Comparison of ENCODE assay signal across 1 cellular context in the genomic region with DNA sequence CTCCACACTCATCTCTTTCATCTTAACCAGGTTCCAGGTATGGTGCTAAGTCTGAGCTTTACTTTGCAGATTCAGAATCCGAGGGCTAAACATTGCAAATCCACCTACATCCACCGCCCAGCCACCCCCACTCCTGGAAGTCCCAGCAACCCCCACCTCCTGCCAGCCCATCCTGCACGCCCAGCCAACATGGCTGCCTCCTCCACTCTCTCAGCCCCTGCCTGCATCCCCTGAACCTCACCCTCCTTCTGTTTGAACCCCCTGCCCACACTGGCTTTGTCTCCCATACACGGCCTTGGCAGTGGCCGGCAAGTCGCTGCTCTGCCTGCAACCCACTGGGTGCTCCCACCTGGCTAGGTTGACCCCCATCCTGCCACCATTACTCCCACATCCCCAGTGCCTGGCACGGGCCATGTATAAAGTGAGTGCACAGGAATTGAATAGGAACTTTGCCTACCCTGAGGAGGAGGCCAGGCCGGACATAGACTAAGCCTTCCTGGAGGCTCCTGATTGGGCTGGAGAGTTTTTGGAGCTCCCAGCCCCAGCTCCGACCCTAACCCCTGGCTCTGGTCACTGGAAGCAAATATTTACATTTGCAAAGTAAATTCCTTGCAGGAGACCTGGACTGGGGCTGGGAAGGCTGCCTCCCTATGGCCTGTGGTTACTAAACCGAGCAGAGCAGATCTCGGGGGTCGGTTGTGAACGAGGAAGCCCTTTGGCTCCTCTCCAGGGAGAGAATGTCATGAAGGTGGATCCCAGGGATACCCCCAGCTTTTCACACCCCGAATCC.
TF ChIP-seq lines count a peak whose summit lies in the region.

No MANE protein-coding gene starts in this region.

TF ChIP-seq in A549, 52 proteins besides CTCF, POLR2A, EP300 and RAD21 (continued from another document):
- no peak for TF ChIP-seq CBX2 (IDR thresholded peaks at IDR 0.05; ENCODE audit: borderline replicate concordance, low read depth)
- no peak for TF ChIP-seq FOSL2 (IDR thresholded peaks at IDR 0.05)
- TF ChIP-seq FOSL2 (CRISPR knock-in tag; IDR thresholded peaks at IDR 0.05), result no peak
- TF ChIP-seq, protein P1, sequence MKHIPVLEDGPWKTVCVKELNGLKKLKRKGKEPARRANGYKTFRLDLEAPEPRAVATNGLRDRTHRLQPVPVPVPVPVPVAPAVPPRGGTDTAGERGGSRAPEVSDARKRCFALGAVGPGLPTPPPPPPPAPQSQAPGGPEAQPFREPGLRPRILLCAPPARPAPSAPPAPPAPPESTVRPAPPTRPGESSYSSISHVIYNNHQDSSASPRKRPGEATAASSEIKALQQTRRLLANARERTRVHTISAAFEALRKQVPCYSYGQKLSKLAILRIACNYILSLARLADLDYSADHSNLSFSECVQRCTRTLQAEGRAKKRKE (CRISPR knock-in tag; IDR thresholded peaks at IDR 0.05; ENCODE audit: low read depth), result no peak
- TF ChIP-seq FOSB (CRISPR knock-in tag; IDR thresholded peaks at IDR 0.05), result no peak
- TF ChIP-seq, protein P2, sequence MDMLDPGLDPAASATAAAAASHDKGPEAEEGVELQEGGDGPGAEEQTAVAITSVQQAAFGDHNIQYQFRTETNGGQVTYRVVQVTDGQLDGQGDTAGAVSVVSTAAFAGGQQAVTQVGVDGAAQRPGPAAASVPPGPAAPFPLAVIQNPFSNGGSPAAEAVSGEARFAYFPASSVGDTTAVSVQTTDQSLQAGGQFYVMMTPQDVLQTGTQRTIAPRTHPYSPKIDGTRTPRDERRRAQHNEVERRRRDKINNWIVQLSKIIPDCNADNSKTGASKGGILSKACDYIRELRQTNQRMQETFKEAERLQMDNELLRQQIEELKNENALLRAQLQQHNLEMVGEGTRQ (IDR thresholded peaks at IDR 0.05), result no peak
